Comparison of ENCODE assay signal across 8 cellular contexts in genomic region chr19:44570984-44571684, GRCh38. TPM values are rescaled to one million over a fixed set of nuclear protein-coding genes. Genes with fewer than 3 reads are reported as not detected.
A peak's percentile ranks its signal among the peaks of the same experiment; 100 is the strongest.
DNase-seq lines count a peak whose midpoint lies in the region; ATAC-seq and TF ChIP-seq lines count a peak whose summit lies in the region.

No MANE protein-coding gene starts in this region.

- no peak overlapping the region for H3K4me2 ChIP-seq in IMR-90 (ENCODE audit: low read depth, low read length)
- H3K4me2 ChIP-seq in OCI-LY7 (ENCODE audit: low read length): no peak overlapping the region

- no peak overlapping the region for H2BK5ac ChIP-seq in IMR-90 (ENCODE audit: low read depth, low read length, poor library complexity, severe bottlenecking)

- no peaks in the 10 kb centered on the region for H3K9me3 Mint-ChIP-seq in activated naive CD8-positive, alpha-beta T cell treated with anti-CD3 and anti-CD28 coated beads, Interleukin-2, amount 10 ng/mL, durations not matched to agents 7 days and 5 days
- peaks cover 12% of the 10 kb centered on the region for H3K9me3 Mint-ChIP-seq in stimulated activated memory B cell treated with anti-CD40 and anti-IgM and Interleukin-4, amounts not matched to agents 10 μg/mL and 1 μg/mL and 100 μg/mL, for 72 hours

- 0 out of 2 replicates have a peak overlapping the region, but pooled peaks have one; percentile 4 for H3K14ac ChIP-seq in IMR-90 (replicated peaks; ENCODE audit: low read depth, low read length)

- no peaks in the 10 kb centered on the region for H3K79me2 ChIP-seq in OCI-LY7 (ENCODE audit: insufficient read depth, low read depth, low read length)

- H3K9ac ChIP-seq in IMR-90 (ENCODE audit: low read depth, low read length): no peak overlapping the region

- H3K56ac ChIP-seq in IMR-90 (ENCODE audit: extremely low read depth, insufficient read depth, low read length): no peak overlapping the region

- H2AFZ ChIP-seq in IMR-90 (replicated peaks; ENCODE audit: low read length, poor library complexity): no peak overlapping the region
- no peak overlapping the region for H2AFZ ChIP-seq in OCI-LY7 (ENCODE audit: low read length)

- peak overlapping the region; percentile 15; the same call in 1 of the 3 replicates for H2BK15ac ChIP-seq in IMR-90 (ENCODE audit: low read depth, low read length)

- H4K5ac ChIP-seq in IMR-90 (ENCODE audit: low read depth, low read length): no peak overlapping the region

- no TSS peak for BruUV-seq in IMR-90 (replicated peaks; lab: Mats Ljungman, UMichigan)
- no TSS peak for BruUV-seq in OCI-LY7 (replicated peaks; lab: Mats Ljungman, UMichigan)

- H2BK20ac ChIP-seq in IMR-90 (ENCODE audit: low read depth, low read length): no peak overlapping the region

- POLR2A ChIA-PET in IMR-90 (lab: Charles Lee; ENCODE audit: unreplicated experiment) (interaction anchor here (1.0 kb wide), 1 partner anchor 77 kb away, joined by 3 read pairs; no protein-coding TSS in a partner anchor), OCI-LY7 (lab: Charles Lee) (interaction anchor here (0.6 kb wide), 1 partner anchor 46 kb away, joined by 6 read pairs; no protein-coding TSS in a partner anchor)
- POLR2A ChIA-PET in activated naive CD8-positive, alpha-beta T cell treated with anti-CD3 and anti-CD28 coated beads, Interleukin-2, amount 10 ng/mL, durations not matched to agents 7 days and 5 days (lab: Charles Lee): no interaction called here

- no peak overlapping the region for H4K91ac ChIP-seq in IMR-90 (ENCODE audit: insufficient read depth, low read depth, low read length)

- WGBS in IMR-90 (ENCODE audit: extremely low coverage in 2 of 2, insufficient read length in 1 of 2), 2 experiments: 69% methylated on average over 9 of the region's 13 CpGs; no CpG with 5 or more reads in 1 of the 2 experiments
- 47% methylated on average over 13 of the region's 13 CpGs for WGBS in prostate gland

- no peak for TF ChIP-seq POLR2A in IMR-90 (IDR thresholded peaks at IDR 0.05; ENCODE audit: low read depth, low read length)
- no peak for TF ChIP-seq POLR2A in prostate gland (IDR thresholded peaks at IDR 0.05)

- H3K27ac ChIP-seq in IMR-90 (ENCODE audit: insufficient read depth, low read length): no peak overlapping the region
- no peak overlapping the region for H3K27ac ChIP-seq in OCI-LY7 (ENCODE audit: low read depth, low read length, poor library complexity, severe bottlenecking)
- no peak overlapping the region for H3K27ac ChIP-seq in prostate gland

- in situ Hi-C loops in IMR-90 (cut with MboI; ENCODE audit: low sequenced_read_pairs): loop anchor here (5.0 to 25.0 kb wide), 3 partner anchors 86 to 271 kb away; partner anchors contain the start of gene CBLC

- H3K4ac ChIP-seq in IMR-90 (ENCODE audit: low read depth, low read length): 0 out of 2 replicates have a peak overlapping the region, but pooled peaks have one; percentile 36

- H3K9me3 ChIP-seq in IMR-90 (ENCODE audit: control insufficient read depth, insufficient read depth, low read length) (no peaks in the 10 kb centered on the region), OCI-LY7 (ENCODE audit: low read length) (no peaks in the 10 kb centered on the region), prostate gland (no peaks in the 10 kb centered on the region)

- H3K4me1 ChIP-seq in IMR-90 (ENCODE audit: control insufficient read depth, insufficient read depth, low read length) (peaks cover 3% of the 10 kb centered on the region; the same call in 1 of the 2 replicates), OCI-LY7 (ENCODE audit: insufficient read depth, low read length, poor library complexity, severe bottlenecking) (no peaks in the 10 kb centered on the region), prostate gland (replicated peaks) (no peaks in the 10 kb centered on the region)

- no peak overlapping the region for H3K23ac ChIP-seq in IMR-90 (ENCODE audit: low read depth, low read length)

- H3K9me2 ChIP-seq in OCI-LY7 (ENCODE audit: insufficient read depth, low read length): no peaks in the 10 kb centered on the region

- no peak overlapping the region for H2AK9ac ChIP-seq in IMR-90 (replicated peaks; ENCODE audit: low read depth, low read length, poor library complexity)

- H2AK5ac ChIP-seq in IMR-90 (ENCODE audit: low read depth, low read length): peak overlapping the region; percentile 57; the same call in 1 of the 2 replicates

- H2BK120ac ChIP-seq in IMR-90 (ENCODE audit: low read depth, low read length): peak overlapping the region; percentile 32; the same call in 1 of the 2 replicates

- intact Hi-C loops in IMR-90 (cut with micrococcal nuclease) (loop anchor here (1.0 to 10.0 kb wide), 5 partner anchors 86 to 384 kb away; partner anchors contain the start of genes CLPTM1 and NECTIN2), OCI-LY7 (cut with micrococcal nuclease; ENCODE audit: unreplicated experiment) (loop anchor here (1.0 kb wide), 1 partner anchor 86 kb away; no protein-coding TSS in a partner anchor), Right ventricle myocardium superior (cut with DNase I) (loop anchor here (5.0 kb wide), 1 partner anchor 86 kb away; no protein-coding TSS in a partner anchor), prostate gland (cut with DNase I) (loop anchor here (2.0 kb wide), 1 partner anchor 86 kb away; no protein-coding TSS in a partner anchor)

- dilution Hi-C loops in IMR-90 (cut with HindIII; ENCODE audit: low sequenced_read_pairs, unreplicated experiment): no loop called here

- H4K8ac ChIP-seq in IMR-90 (ENCODE audit: low read depth in 2 of 2, low read length in 2 of 2): no peak overlapping the region

- no peak overlapping the region for H3K27ac Mint-ChIP-seq in activated naive CD8-positive, alpha-beta T cell treated with anti-CD3 and anti-CD28 coated beads, Interleukin-2, amount 10 ng/mL, durations not matched to agents 7 days and 5 days
- no peak overlapping the region for H3K27ac Mint-ChIP-seq in stimulated activated memory B cell treated with anti-CD40 and anti-IgM and Interleukin-4, amounts not matched to agents 10 μg/mL and 1 μg/mL and 100 μg/mL, for 72 hours

- H3K4me1 Mint-ChIP-seq in activated naive CD8-positive, alpha-beta T cell treated with anti-CD3 and anti-CD28 coated beads, Interleukin-2, amount 10 ng/mL, durations not matched to agents 7 days and 5 days: peaks cover 4% of the 10 kb centered on the region
- no peaks in the 10 kb centered on the region for H3K4me1 Mint-ChIP-seq in stimulated activated memory B cell treated with anti-CD40 and anti-IgM and Interleukin-4, amounts not matched to agents 10 μg/mL and 1 μg/mL and 100 μg/mL, for 72 hours

- TF ChIP-seq RAD21 in IMR-90 (IDR thresholded peaks at IDR 0.05; ENCODE audit: low read length): peak; percentile 84

- no peaks in the 10 kb centered on the region for H3K36me3 Mint-ChIP-seq in activated naive CD8-positive, alpha-beta T cell treated with anti-CD3 and anti-CD28 coated beads, Interleukin-2, amount 10 ng/mL, durations not matched to agents 7 days and 5 days
- no peaks in the 10 kb centered on the region for H3K36me3 Mint-ChIP-seq in stimulated activated memory B cell treated with anti-CD40 and anti-IgM and Interleukin-4, amounts not matched to agents 10 μg/mL and 1 μg/mL and 100 μg/mL, for 72 hours

- H3K9me1 ChIP-seq in IMR-90 (ENCODE audit: insufficient read depth, low read length): no peaks in the 10 kb centered on the region; the same call in 1 of the 2 replicates

- H4K20me1 ChIP-seq in IMR-90 (ENCODE audit: insufficient read depth, low read length) (no peaks in the 10 kb centered on the region), OCI-LY7 (ENCODE audit: insufficient read depth, low read length) (no peaks in the 10 kb centered on the region)

- no peak overlapping the region for H3K4me3 ChIP-seq in IMR-90 (ENCODE audit: insufficient read depth, low read depth, low read length)
- no peak overlapping the region for H3K4me3 ChIP-seq in OCI-LY7 (ENCODE audit: low read depth, low read length, poor library complexity, severe bottlenecking)
- H3K4me3 ChIP-seq in prostate gland: no peak overlapping the region

- ATAC-seq in IMR-90 (ENCODE audit: low read depth) (peak; percentile 88), Right ventricle myocardium superior (ENCODE audit: poor library complexity) (peak; percentile 82), HG02623 (IDR thresholded peaks at IDR 0.05; ENCODE audit: unreplicated experiment) (no peak)
- ATAC-seq in activated naive CD8-positive, alpha-beta T cell treated with anti-CD3 and anti-CD28 coated beads, Interleukin-2, amount 10 ng/mL, durations not matched to agents 7 days and 5 days (ENCODE audit: low read depth): peak; percentile 56
- no peak for ATAC-seq in stimulated activated memory B cell treated with anti-CD40 and anti-IgM and Interleukin-4, amounts not matched to agents 10 μg/mL and 1 μg/mL and 100 μg/mL, for 72 hours

- DNase-seq in DMS79 treated with DMSO at 0.1 percent for 48 hours (lab: John Stamatoyannopoulos, UW) (peak; percentile 53), IMR-90 (peak; percentile 82), OCI-LY7 (ENCODE audit: low spot score) (peak; percentile 72), Right ventricle myocardium superior (no peak), prostate gland (ENCODE audit: low spot score) (peak; percentile 48)
- no peak for DNase-seq in activated naive CD8-positive, alpha-beta T cell treated with anti-CD3 and anti-CD28 coated beads, Interleukin-2, amount 10 ng/mL, durations not matched to agents 7 days and 5 days

- peaks cover 8% of the 10 kb centered on the region for H3K27me3 ChIP-seq in IMR-90 (ENCODE audit: control insufficient read depth, insufficient read depth, low read length)
- H3K27me3 ChIP-seq in prostate gland (replicated peaks; ENCODE audit: insufficient read depth): no peaks in the 10 kb centered on the region

- H3K27me3 Mint-ChIP-seq in activated naive CD8-positive, alpha-beta T cell treated with anti-CD3 and anti-CD28 coated beads, Interleukin-2, amount 10 ng/mL, durations not matched to agents 7 days and 5 days: peaks cover 22% of the 10 kb centered on the region
- H3K27me3 Mint-ChIP-seq in stimulated activated memory B cell treated with anti-CD40 and anti-IgM and Interleukin-4, amounts not matched to agents 10 μg/mL and 1 μg/mL and 100 μg/mL, for 72 hours: no peaks in the 10 kb centered on the region

- CTCF ChIA-PET in IMR-90 (lab: Yijun Ruan, JAX): interaction anchor here (0.5 to 2.5 kb wide), 17 partner anchors 17 to 200 kb away, joined by 3 to 16 read pairs (median 5); no protein-coding TSS in a partner anchor
- CTCF ChIA-PET in OCI-LY7 (lab: Charles Lee; ENCODE audit: unreplicated experiment): no interaction called here

- H3K36me3 ChIP-seq in IMR-90 (ENCODE audit: control insufficient read depth, insufficient read depth, low read length) (no peaks in the 10 kb centered on the region), OCI-LY7 (ENCODE audit: insufficient read depth, low read length) (no peaks in the 10 kb centered on the region), prostate gland (no peaks in the 10 kb centered on the region)

- no peaks in the 10 kb centered on the region for H3K79me1 ChIP-seq in IMR-90 (ENCODE audit: low read depth in 1 of 2, low read length in 2 of 2)

- peak; percentile 85 for TF ChIP-seq CTCF in IMR-90 (conservative IDR thresholded peaks at IDR 0.05; ENCODE audit: low read depth, low read length)
- peak; percentile 87 for TF ChIP-seq CTCF in OCI-LY7 (conservative IDR thresholded peaks at IDR 0.05; ENCODE audit: low read length)
- TF ChIP-seq CTCF in prostate gland (IDR thresholded peaks at IDR 0.05): peak in 3 of 4 experiments; percentile 50 to 64 (median 50)

- H3K18ac ChIP-seq in IMR-90 (ENCODE audit: low read depth, low read length): no peak overlapping the region

- H3K4me3 Mint-ChIP-seq in activated naive CD8-positive, alpha-beta T cell treated with anti-CD3 and anti-CD28 coated beads, Interleukin-2, amount 10 ng/mL, durations not matched to agents 7 days and 5 days: no peak overlapping the region
- no peak overlapping the region for H3K4me3 Mint-ChIP-seq in stimulated activated memory B cell treated with anti-CD40 and anti-IgM and Interleukin-4, amounts not matched to agents 10 μg/mL and 1 μg/mL and 100 μg/mL, for 72 hours

RNA-seq across cellular contexts. Expression of gene CEACAM20, which starts 41.7 kb away (rescaled TPM):
- total RNA-seq in IMR-90 (2012; rRNA removed): not detected in 2 replicates
- polyA plus RNA-seq in IMR-90 (2012; rRNA removed): not detected in 2 replicates
- polyA plus RNA-seq in IMR-90 (2012; cell fraction: cytosol; rRNA removed): not detected in 2 replicates
- 0.05 TPM in 1 of 2 replicates, not detected in the other for polyA plus RNA-seq in IMR-90 (2012; cell fraction: nucleus; rRNA removed; ENCODE audit: low replicate concordance)
- total RNA-seq in OCI-LY7 (2014; rRNA removed; shearing (Covaris generic)): not detected in 2 replicates
- total RNA-seq in OCI-LY7 (2022): not detected in 2 replicates
- total RNA-seq in activated naive CD8-positive, alpha-beta T cell treated with anti-CD3 and anti-CD28 coated beads, Interleukin-2, amount 10 ng/mL, durations not matched to agents 7 days and 5 days: not detected
- total RNA-seq in Right ventricle myocardium superior: not detected
- 1 to 10 TPM in 1 of 2 donors, not detected in 1; 2.6 TPM for total RNA-seq in prostate gland

RNA-seq across cellular contexts. Expression of gene IGSF23, which starts 42.2 kb away (rescaled TPM):
- total RNA-seq in IMR-90 (2012; rRNA removed) (under 0.01 TPM in 1 of 2 replicates, not detected in the other), OCI-LY7 (2022) (not detected in 2 replicates), Right ventricle myocardium superior (not detected), prostate gland (not detected)
- 0.26 and 0.27 TPM in 2 replicates for polyA plus RNA-seq in IMR-90 (2012; rRNA removed)
- 0.15 and 0.22 TPM in 2 replicates for polyA plus RNA-seq in IMR-90 (2012; cell fraction: cytosol; rRNA removed)
- 0.14 TPM in 1 of 2 replicates, not detected in the other for polyA plus RNA-seq in IMR-90 (2012; cell fraction: nucleus; rRNA removed; ENCODE audit: low replicate concordance)
- not detected in 2 replicates for total RNA-seq in OCI-LY7 (2014; rRNA removed; shearing (Covaris generic))
- total RNA-seq in activated naive CD8-positive, alpha-beta T cell treated with anti-CD3 and anti-CD28 coated beads, Interleukin-2, amount 10 ng/mL, durations not matched to agents 7 days and 5 days: not detected

Comparison
In these comparisons a context has a peak if more than half of its experiments do, and no peak if none do; other contexts are left out.
1. DNase-seq: peak in DMS79 treated with DMSO at 0.1 percent for 48 hours (single experiment), IMR-90 (single experiment), OCI-LY7 (single experiment) and prostate gland (single experiment); none in activated naive CD8-positive, alpha-beta T cell treated with anti-CD3 and anti-CD28 coated beads, Interleukin-2, amount 10 ng/mL, durations not matched to agents 7 days and 5 days (single experiment) and Right ventricle myocardium superior (single experiment).
2. ATAC-seq: peak in IMR-90 (single experiment), activated naive CD8-positive, alpha-beta T cell treated with anti-CD3 and anti-CD28 coated beads, Interleukin-2, amount 10 ng/mL, durations not matched to agents 7 days and 5 days (single experiment) and Right ventricle myocardium superior (single experiment); none in stimulated activated memory B cell treated with anti-CD40 and anti-IgM and Interleukin-4, amounts not matched to agents 10 μg/mL and 1 μg/mL and 100 μg/mL, for 72 hours (single experiment) and HG02623 (single experiment).
3. Peak in every context shown above with its lines, with median percentiles within 50 percentile points of each other: CTCF ChIP-seq.